20 cellular contexts compared by ENCODE assay signal in genomic region chr16:83839561-83839960, GRCh38. TPM values are rescaled to one million over a fixed set of nuclear protein-coding genes. Genes with fewer than 3 reads are reported as not detected.
DNase-seq lines count a peak whose midpoint lies in the region; ATAC-seq, FAIRE-seq and TF ChIP-seq lines count a peak whose summit lies in the region.
"Had no signal": no experiment of that assay in that cellular context is flagged by ENCODE, and none has a peak within 500 bp of the region (broad histone marks: within the 10 kb centered on the region; RNA-seq: fewer than 3 reads in every experiment).

No MANE protein-coding gene starts in this region.

- H3K79me1 ChIP-seq in IMR-90 (ENCODE audit: low read depth in 1 of 2, low read length in 2 of 2): no peaks in the 10 kb centered on the region

- no peak overlapping the region for H3K18ac ChIP-seq in IMR-90 (ENCODE audit: low read depth, low read length)

- H2AK5ac ChIP-seq in IMR-90 (ENCODE audit: low read depth, low read length): no peak overlapping the region

- H4K8ac ChIP-seq in IMR-90 (ENCODE audit: low read depth in 2 of 2, low read length in 2 of 2): no peak overlapping the region

- H3K9ac ChIP-seq in HepG2 (ENCODE audit: insufficient read depth, low read depth, low read length): no peak overlapping the region
- no peak overlapping the region for H3K9ac ChIP-seq in IMR-90 (ENCODE audit: low read depth, low read length)
- H3K9ac ChIP-seq in endodermal cell (ENCODE audit: extremely low read depth, low read length, poor library complexity, severe bottlenecking): no peak overlapping the region
- H3K9ac ChIP-seq: BLaER1, GM23248 had no signal

- TF ChIP-seq POLR2A in HepG2 (IDR thresholded peaks at IDR 0.05; ENCODE audit: insufficient read depth in 1 of 2, low read depth in 2 of 2, low read length in 2 of 2) (no peak), right lobe of liver (IDR thresholded peaks at IDR 0.05) (no peak), IMR-90 (IDR thresholded peaks at IDR 0.05; ENCODE audit: low read depth, low read length) (no peak), Peyer's patch (IDR thresholded peaks at IDR 0.05) (no peak)

- H2BK20ac ChIP-seq in IMR-90 (ENCODE audit: low read depth, low read length): no peak overlapping the region

- no peak overlapping the region for H3K4ac ChIP-seq in IMR-90 (ENCODE audit: low read depth, low read length)

- TF ChIP-seq RAD21 in HepG2 (CRISPR knock-in tag; IDR thresholded peaks at IDR 0.05) (no peak), IMR-90 (IDR thresholded peaks at IDR 0.05; ENCODE audit: low read length) (no peak)

- no peak overlapping the region for H2AFZ ChIP-seq in HepG2 (ENCODE audit: low read length)
- no peak overlapping the region for H2AFZ ChIP-seq in IMR-90 (replicated peaks; ENCODE audit: low read length, poor library complexity)
- H2AFZ ChIP-seq: GM23248 had no signal

- H3K4me3 ChIP-seq in HepG2 (replicated peaks in 1 of 3; ENCODE audit: insufficient read depth in 1 of 3, low read depth in 2 of 3, low read length in 3 of 3) (no peak overlapping the region), right lobe of liver (no peak overlapping the region), IMR-90 (ENCODE audit: insufficient read depth, low read depth, low read length) (no peak overlapping the region), endodermal cell (ENCODE audit: low read length) (peak overlapping the region; percentile 33), Peyer's patch (no peak overlapping the region)
- H3K4me3 ChIP-seq: BLaER1, GM23248 had no signal

- H3K4me2 ChIP-seq in HepG2 (ENCODE audit: low read depth, low read length): no peak overlapping the region
- no peak overlapping the region for H3K4me2 ChIP-seq in IMR-90 (ENCODE audit: low read depth, low read length)
- H3K4me2 ChIP-seq: BLaER1 had no signal

- H2BK5ac ChIP-seq in IMR-90 (ENCODE audit: low read depth, low read length, poor library complexity, severe bottlenecking): no peak overlapping the region

- no peak overlapping the region for H2BK120ac ChIP-seq in IMR-90 (ENCODE audit: low read depth, low read length)

- in situ Hi-C loops in HepG2 (cut with HindIII; ENCODE audit: extremely low pct_ligation_motif_present, low pct_unique_long_range_greater_than_20kb): no loop called here
- in situ Hi-C loops in IMR-90 (cut with MboI; ENCODE audit: low sequenced_read_pairs): no loop called here

- 4% methylated on average over 3 of the region's 3 CpGs for WGBS in HepG2 (ENCODE audit: low lambda C conversion rate)
- 60% methylated on average over 3 of the region's 3 CpGs for WGBS in right lobe of liver (ENCODE audit: insufficient coverage, low coverage, low lambda C conversion rate, missing lambda C conversion rate)
- WGBS in IMR-90 (ENCODE audit: extremely low coverage in 2 of 2, insufficient read length in 1 of 2), 2 experiments: no CpG with 5 or more reads among the region's 3 CpGs
- WGBS in endodermal cell (ENCODE audit: insufficient coverage in 1 of 2, insufficient read length in 1 of 2), 2 experiments: 63 to 75% methylated on average over 1 to 2 of the region's 3 CpGs

- H3K36me3 Mint-ChIP-seq in endodermal cell (ENCODE audit: low read depth): peaks cover 4% of the 10 kb centered on the region
- H3K36me3 Mint-ChIP-seq: CD14-positive monocyte; CD4-positive, alpha-beta memory T cell had no signal

- no peaks in the 10 kb centered on the region for H4K20me1 ChIP-seq in HepG2 (ENCODE audit: insufficient read depth, low read length)
- H4K20me1 ChIP-seq in IMR-90 (ENCODE audit: insufficient read depth, low read length): no peaks in the 10 kb centered on the region
- H4K20me1 ChIP-seq: BLaER1 had no signal

- no peaks in the 10 kb centered on the region for H3K36me3 ChIP-seq in HepG2 (replicated peaks in 1 of 2; ENCODE audit: control insufficient read depth in 1 of 2, insufficient read depth in 2 of 2, low read length in 2 of 2)
- no peaks in the 10 kb centered on the region for H3K36me3 ChIP-seq in right lobe of liver
- H3K36me3 ChIP-seq in IMR-90 (ENCODE audit: control insufficient read depth, insufficient read depth, low read length): no peaks in the 10 kb centered on the region
- no peaks in the 10 kb centered on the region for H3K36me3 ChIP-seq in endodermal cell (ENCODE audit: control insufficient read depth, insufficient read depth, low read length)
- H3K36me3 ChIP-seq in Peyer's patch: no peaks in the 10 kb centered on the region
- H3K36me3 ChIP-seq: BLaER1 had no signal

- no peak overlapping the region for H3K56ac ChIP-seq in IMR-90 (ENCODE audit: extremely low read depth, insufficient read depth, low read length)

- no peak for TF ChIP-seq EP300 in HepG2 (IDR thresholded peaks at IDR 0.05; ENCODE audit: low read depth in 2 of 2, low read length in 2 of 2)
- TF ChIP-seq EP300 in HepG2 (CRISPR knock-in tag; IDR thresholded peaks at IDR 0.05; ENCODE audit: borderline replicate concordance): no peak

- FAIRE-seq in HepG2 (lab: Jason Lieb, UNC): peak; percentile 15

- no peak for DNase-seq in HepG2 (ENCODE audit: low spot score)
- no peak for DNase-seq in right lobe of liver
- DNase-seq in IMR-90: no peak
- no peak for DNase-seq in endodermal cell
- no peak for DNase-seq in NCI-H1048 (lab: John Stamatoyannopoulos, UW)
- no peak for DNase-seq in activated effector memory CD4-positive, alpha-beta T cell treated with Interleukin-2 at 50 U/mL for 16 hours
- DNase-seq in Peyer's patch: no peak
- DNase-seq: CD4-positive, alpha-beta memory T cell; DMS153; DMS79; GDM1; GM23248; H7; Karpas-422; KBM-7 had no signal

- TF ChIP-seq CTCF in HepG2 (CRISPR knock-in tag; IDR thresholded peaks at IDR 0.05) (no peak), right lobe of liver (IDR thresholded peaks at IDR 0.05) (no peak), IMR-90 (conservative IDR thresholded peaks at IDR 0.05; ENCODE audit: low read depth, low read length) (no peak), endodermal cell (conservative IDR thresholded peaks at IDR 0.05) (no peak), Peyer's patch (IDR thresholded peaks at IDR 0.05) (no peak)

- H3K27me3 Mint-ChIP-seq in endodermal cell (ENCODE audit: insufficient read depth): no peaks in the 10 kb centered on the region

- no peak overlapping the region for H3K4me3 Mint-ChIP-seq in endodermal cell
- H3K4me3 Mint-ChIP-seq: CD14-positive monocyte; CD4-positive, alpha-beta memory T cell had no signal

- H4K5ac ChIP-seq in IMR-90 (ENCODE audit: low read depth, low read length): no peak overlapping the region

- dilution Hi-C loops in IMR-90 (cut with HindIII; ENCODE audit: low sequenced_read_pairs, unreplicated experiment): no loop called here

- H3K4me1 Mint-ChIP-seq in endodermal cell: peaks cover 44% of the 10 kb centered on the region

- H2AK9ac ChIP-seq in IMR-90 (replicated peaks; ENCODE audit: low read depth, low read length, poor library complexity): no peak overlapping the region

- peaks cover 31% of the 10 kb centered on the region for H3K9me3 Mint-ChIP-seq in endodermal cell
- H3K9me3 Mint-ChIP-seq: CD4-positive, alpha-beta memory T cell had no signal

- H2BK15ac ChIP-seq in IMR-90 (ENCODE audit: low read depth, low read length): no peak overlapping the region

- H3K14ac ChIP-seq in IMR-90 (replicated peaks; ENCODE audit: low read depth, low read length): no peak overlapping the region

- H3K9me3 ChIP-seq in HepG2 (ENCODE audit: low read length): no peaks in the 10 kb centered on the region
- H3K9me3 ChIP-seq in right lobe of liver: no peaks in the 10 kb centered on the region
- no peaks in the 10 kb centered on the region for H3K9me3 ChIP-seq in IMR-90 (ENCODE audit: control insufficient read depth, insufficient read depth, low read length)
- peaks cover 36% of the 10 kb centered on the region for H3K9me3 ChIP-seq in endodermal cell (ENCODE audit: control insufficient read depth, low read length)
- H3K9me3 ChIP-seq in Peyer's patch: no peaks in the 10 kb centered on the region
- H3K9me3 ChIP-seq: BLaER1 had no signal

- no peak overlapping the region for H3K23ac ChIP-seq in IMR-90 (ENCODE audit: low read depth, low read length)

- intact Hi-C loops in HepG2 (cut with micrococcal nuclease; ENCODE audit: unreplicated experiment): no loop called here
- intact Hi-C loops in right lobe of liver (cut with DNase I): no loop called here
- intact Hi-C loops in IMR-90 (cut with micrococcal nuclease): no loop called here

- peak overlapping the region; percentile 91 for H3K27ac Mint-ChIP-seq in endodermal cell
- H3K27ac Mint-ChIP-seq: CD14-positive monocyte; CD4-positive, alpha-beta memory T cell had no signal

- H3K4me1 ChIP-seq in HepG2 (ENCODE audit: insufficient read depth, low read length): no peaks in the 10 kb centered on the region
- H3K4me1 ChIP-seq in right lobe of liver: no peaks in the 10 kb centered on the region
- peaks cover 2% of the 10 kb centered on the region for H3K4me1 ChIP-seq in IMR-90 (ENCODE audit: control insufficient read depth, insufficient read depth, low read length)
- H3K4me1 ChIP-seq in endodermal cell (ENCODE audit: control insufficient read depth, insufficient read depth, low read length): peaks cover 5% of the 10 kb centered on the region
- H3K4me1 ChIP-seq in Peyer's patch: no peaks in the 10 kb centered on the region

- H3K27me3 ChIP-seq in HepG2 (ENCODE audit: control insufficient read depth in 1 of 2, insufficient read depth in 2 of 2, low read length in 2 of 2) (peaks cover 0 to 38% of the 10 kb centered on the region in 2 experiments; a peak in 3 of 5 replicates), right lobe of liver (no peaks in the 10 kb centered on the region), IMR-90 (ENCODE audit: control insufficient read depth, insufficient read depth, low read length) (peaks cover 6% of the 10 kb centered on the region), endodermal cell (ENCODE audit: control insufficient read depth, insufficient read depth, low read length, poor library complexity, severe bottlenecking) (no peaks in the 10 kb centered on the region), Peyer's patch (no peaks in the 10 kb centered on the region)
- H3K27me3 ChIP-seq: BLaER1 had no signal

- no peaks in the 10 kb centered on the region for H3K79me2 ChIP-seq in HepG2 (ENCODE audit: insufficient read depth, low read length)

- H3K27ac ChIP-seq in HepG2 (ENCODE audit: extremely low read length, insufficient read depth, low read length) (no peak overlapping the region), right lobe of liver (no peak overlapping the region), IMR-90 (ENCODE audit: insufficient read depth, low read length) (no peak overlapping the region), endodermal cell (ENCODE audit: low read depth, low read length) (no peak overlapping the region), Peyer's patch (no peak overlapping the region)
- H3K27ac ChIP-seq: 22Rv1, BLaER1, GM23248, HL-60 had no signal

- no peaks in the 10 kb centered on the region for H3K9me1 ChIP-seq in IMR-90 (ENCODE audit: insufficient read depth, low read length)

- CTCF ChIA-PET in HepG2 (lab: Yijun Ruan, JAX; ENCODE audit: low intra/inter-chr PET ratio, low total read pairs) (no interaction called here), IMR-90 (lab: Yijun Ruan, JAX) (no interaction called here)

- H4K91ac ChIP-seq in IMR-90 (ENCODE audit: insufficient read depth, low read depth, low read length): no peak overlapping the region

- POLR2A ChIA-PET in HepG2 (lab: Yijun Ruan, JAX) (no interaction called here), IMR-90 (lab: Charles Lee; ENCODE audit: unreplicated experiment) (no interaction called here)

- BruUV-seq in HepG2 (replicated peaks; lab: Mats Ljungman, UMichigan) (no TSS peak), IMR-90 (replicated peaks; lab: Mats Ljungman, UMichigan) (no TSS peak)

- no peak for ATAC-seq in HepG2
- ATAC-seq in right lobe of liver: no peak
- ATAC-seq in IMR-90 (ENCODE audit: low read depth): no peak
- no peak for ATAC-seq in HG03196 (IDR thresholded peaks at IDR 0.05; ENCODE audit: unreplicated experiment)

RNA-seq across cellular contexts. Expression of gene HSBP1, which starts 31.8 kb away (rescaled TPM):
- total RNA-seq in HepG2 (2016; rRNA removed; fragmentation: Illumina TruSeq; extraction: Trizol): 292 and 469 TPM in 2 replicates
- total RNA-seq in HepG2 (2016; cell fraction: cytosol; rRNA removed; fragmentation: Illumina TruSeq; extraction: Trizol; ENCODE audit: low read depth): 90.0 and 120 TPM in 2 replicates
- 306 and 489 TPM in 2 replicates for total RNA-seq in HepG2 (2016; cell fraction: insoluble cytoplasmic fraction; rRNA removed; fragmentation: Illumina TruSeq; extraction: Trizol)
- total RNA-seq in HepG2 (2016; cell fraction: membrane; rRNA removed; fragmentation: Illumina TruSeq; extraction: Trizol): 174 and 189 TPM in 2 replicates
- 120 and 128 TPM in 2 replicates for total RNA-seq in HepG2 (2016; cell fraction: nucleus; rRNA removed; fragmentation: Illumina TruSeq; extraction: Trizol)
- 209 and 249 TPM in 2 replicates for polyA plus RNA-seq in HepG2 (2011; rRNA removed)
- polyA plus RNA-seq in HepG2 (2011; cell fraction: cytosol; rRNA removed): 65.8 and 77.6 TPM in 2 replicates
- polyA plus RNA-seq in HepG2 (2011; cell fraction: nucleus; rRNA removed): 38.6 and 45.2 TPM in 2 replicates
- polyA plus RNA-seq in HepG2 (2012): 219 and 268 TPM in 2 replicates
- 132 and 186 TPM in 2 replicates for polyA plus RNA-seq in HepG2 (2016; cell fraction: cytosol; fragmentation: Illumina TruSeq; extraction: Trizol; ENCODE audit: low read depth)
- 432 and 474 TPM in 2 replicates for polyA plus RNA-seq in HepG2 (2016; cell fraction: insoluble cytoplasmic fraction; fragmentation: Illumina TruSeq; extraction: Trizol; ENCODE audit: low read depth)
- 169 and 214 TPM in 2 replicates for polyA plus RNA-seq in HepG2 (2016; cell fraction: membrane; fragmentation: Illumina TruSeq; extraction: Trizol; ENCODE audit: low read depth)
- polyA plus RNA-seq in HepG2 (2016; cell fraction: nucleus; fragmentation: Illumina TruSeq; extraction: Trizol; ENCODE audit: insufficient read depth, low read depth): 174 and 214 TPM in 2 replicates
- polyA minus RNA-seq in HepG2 (2011; rRNA and poly(A)+ RNA removed; ENCODE audit: low replicate concordance): 34.2 and 39.9 TPM in 2 replicates
- polyA minus RNA-seq in HepG2 (2011; cell fraction: cytosol; rRNA and poly(A)+ RNA removed): 36.2 and 37.8 TPM in 2 replicates
- polyA minus RNA-seq in HepG2 (2011; cell fraction: nucleus; rRNA and poly(A)+ RNA removed): 26.5 and 28.5 TPM in 2 replicates
- 10 to 100 TPM in 4 of 6 experiments, 1 to 10 TPM in 2; 5.6 to 46.2 (median 35.2) TPM for total RNA-seq in right lobe of liver
- total RNA-seq in IMR-90 (2012; rRNA removed): 8.8 and 20.6 TPM in 2 replicates
- polyA plus RNA-seq in IMR-90 (2012; rRNA removed): 65.2 and 125 TPM in 2 replicates
- 4.9 and 5.5 TPM in 2 replicates for polyA plus RNA-seq in IMR-90 (2012; cell fraction: cytosol; rRNA removed)
- polyA plus RNA-seq in IMR-90 (2012; cell fraction: nucleus; rRNA removed; ENCODE audit: low replicate concordance): 5.2 and 22.2 TPM in 2 replicates
- total RNA-seq in endodermal cell: 100 to 1,000 TPM; 229 to 239 TPM
- 229 TPM for polyA plus RNA-seq in endodermal cell (2013, experiment 1 of 2)
- 209 TPM for polyA plus RNA-seq in endodermal cell (2013, experiment 2 of 2)
- total RNA-seq in Peyer's patch: 10 to 100 TPM; 12.4 to 19.0 (median 18.1) TPM

RNA-seq across cellular contexts. Expression of gene MLYCD, which starts 59.4 kb away (rescaled TPM):
- total RNA-seq in HepG2 (2016; rRNA removed; fragmentation: Illumina TruSeq; extraction: Trizol) (2.8 and 4.0 TPM in 2 replicates), right lobe of liver (10 to 100 TPM in 5 of 6 experiments, 1 to 10 TPM in 1; 6.6 to 15.6 (median 11.3) TPM), IMR-90 (2012; rRNA removed) (1.9 and 2.7 TPM in 2 replicates), endodermal cell (10 to 100 TPM; 11.1 to 19.0 TPM), Peyer's patch (10 to 100 TPM; 13.5 to 31.4 (median 31.0) TPM)
- total RNA-seq in HepG2 (2016; cell fraction: cytosol; rRNA removed; fragmentation: Illumina TruSeq; extraction: Trizol; ENCODE audit: low read depth): 0.79 and 0.91 TPM in 2 replicates
- 2.6 and 3.4 TPM in 2 replicates for total RNA-seq in HepG2 (2016; cell fraction: insoluble cytoplasmic fraction; rRNA removed; fragmentation: Illumina TruSeq; extraction: Trizol)
- total RNA-seq in HepG2 (2016; cell fraction: membrane; rRNA removed; fragmentation: Illumina TruSeq; extraction: Trizol): 1.7 and 1.9 TPM in 2 replicates
- total RNA-seq in HepG2 (2016; cell fraction: nucleus; rRNA removed; fragmentation: Illumina TruSeq; extraction: Trizol): 3.8 and 4.8 TPM in 2 replicates
- polyA plus RNA-seq in HepG2 (2011; rRNA removed) (1.8 and 2.0 TPM in 2 replicates), IMR-90 (2012; rRNA removed) (1.9 TPM in 2 replicates)
- polyA plus RNA-seq in HepG2 (2011; cell fraction: cytosol; rRNA removed): 1.4 and 1.5 TPM in 2 replicates
- 5.0 and 5.9 TPM in 2 replicates for polyA plus RNA-seq in HepG2 (2011; cell fraction: nucleus; rRNA removed)
- polyA plus RNA-seq in HepG2 (2012): 1.5 and 2.0 TPM in 2 replicates
- polyA plus RNA-seq in HepG2 (2016; cell fraction: cytosol; fragmentation: Illumina TruSeq; extraction: Trizol; ENCODE audit: low read depth): 0.28 and 0.36 TPM in 2 replicates
- 3.1 and 3.6 TPM in 2 replicates for polyA plus RNA-seq in HepG2 (2016; cell fraction: insoluble cytoplasmic fraction; fragmentation: Illumina TruSeq; extraction: Trizol; ENCODE audit: low read depth)
- 0.69 and 0.76 TPM in 2 replicates for polyA plus RNA-seq in HepG2 (2016; cell fraction: membrane; fragmentation: Illumina TruSeq; extraction: Trizol; ENCODE audit: low read depth)
- polyA plus RNA-seq in HepG2 (2016; cell fraction: nucleus; fragmentation: Illumina TruSeq; extraction: Trizol; ENCODE audit: insufficient read depth, low read depth): 4.2 and 4.4 TPM in 2 replicates
- polyA minus RNA-seq in HepG2 (2011; rRNA and poly(A)+ RNA removed; ENCODE audit: low replicate concordance): 1.8 and 5.1 TPM in 2 replicates
- 0.79 and 1.4 TPM in 2 replicates for polyA minus RNA-seq in HepG2 (2011; cell fraction: cytosol; rRNA and poly(A)+ RNA removed)
- 8.5 and 8.8 TPM in 2 replicates for polyA minus RNA-seq in HepG2 (2011; cell fraction: nucleus; rRNA and poly(A)+ RNA removed)
- 1.3 and 1.5 TPM in 2 replicates for polyA plus RNA-seq in IMR-90 (2012; cell fraction: cytosol; rRNA removed)
- 4.7 and 4.8 TPM in 2 replicates for polyA plus RNA-seq in IMR-90 (2012; cell fraction: nucleus; rRNA removed; ENCODE audit: low replicate concordance)
- polyA plus RNA-seq in endodermal cell (2013, experiment 1 of 2): 3.6 TPM
- 3.4 TPM for polyA plus RNA-seq in endodermal cell (2013, experiment 2 of 2)
